ENCODE assay signal across 21 cellular contexts in the genomic region with DNA sequence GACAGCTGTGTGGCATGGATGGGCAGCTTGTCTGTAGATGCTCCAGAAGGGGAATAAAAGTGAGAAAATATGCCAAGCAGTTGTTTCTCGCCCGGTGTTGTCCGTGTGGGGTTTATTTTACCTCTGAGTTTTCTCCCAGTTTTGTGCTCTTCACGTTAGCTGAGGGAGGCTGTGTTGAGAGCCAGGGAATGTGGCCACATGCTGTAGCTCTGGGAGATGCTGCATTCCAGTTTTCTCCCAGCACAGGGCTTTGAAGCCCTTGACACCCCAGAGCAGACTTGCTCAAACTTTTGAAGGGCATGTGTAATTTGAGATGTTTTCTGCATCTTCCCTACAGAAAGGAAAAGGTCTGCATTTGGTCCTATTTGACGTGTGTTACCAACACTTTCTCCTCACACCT.
A peak's percentile ranks its signal among the peaks of the same experiment; 100 is the strongest.
DNase-seq lines count a peak whose midpoint lies in the region; ATAC-seq, FAIRE-seq and TF ChIP-seq lines count a peak whose summit lies in the region.
"Had no signal": no experiment of that assay in that cellular context is flagged by ENCODE, and none has a peak within 500 bp of the region (broad histone marks: within the 10 kb centered on the region; RNA-seq: fewer than 3 reads in every experiment).

No MANE protein-coding gene starts in this region.

- DNase-seq in activated CD8-positive, alpha-beta memory T cell treated with anti-CD3 and anti-CD28 coated beads for 24 hours, result peak; percentile 38
- DNase-seq in activated CD8-positive, alpha-beta memory T cell treated with anti-CD3 and anti-CD28 coated beads, Interleukin-2, amount 50 U/mL, for 4 hours, result no peak
- no peak for DNase-seq in H1 (ENCODE audit: low read depth in 1 of 2, low spot score in 2 of 2)
- no peak for DNase-seq in mesendoderm
- DNase-seq in thyroid gland, result peak; percentile 54 to 60
- DNase-seq in NCI-H2081 treated with DMSO at 0.1 percent for 48 hours (lab: John Stamatoyannopoulos, UW), result no peak
- no peak for DNase-seq in AG08396 (ENCODE audit: low spot score)
- DNase-seq: activated CD4-positive, alpha-beta T cell treated with anti-CD3 and anti-CD28 coated beads for 48 hours; activated naive CD4-positive, alpha-beta T cell; CD4-positive, alpha-beta T cell; dermis blood vessel endothelial cell; DMS79 treated with DMSO at 0.1 percent for 48 hours; HCEC 1CT; mucosa of descending colon; NCI-H1436 treated with DMSO at 0.1 percent for 48 hours; NCI-H82; occipital lobe; PC-3 had no signal

- TF ChIP-seq EP300 in H1 (IDR thresholded peaks at IDR 0.05; ENCODE audit: borderline replicate concordance in 1 of 2, low read depth in 2 of 2, low read length in 2 of 2), result no peak

- H4K91ac ChIP-seq in H1 (replicated peaks; ENCODE audit: insufficient read length, low read length), result no peak overlapping the region

- H3K9ac ChIP-seq in H1 (replicated peaks in 1 of 4; ENCODE audit: extremely low read depth in 1 of 4, low read depth in 3 of 4, low read length in 3 of 4) (no peak overlapping the region), mesendoderm (ENCODE audit: low read length) (no peak overlapping the region)

- intact Hi-C loops in thyroid gland (cut with DNase I), result no loop called here

- no peak overlapping the region for H2BK12ac ChIP-seq in H1 (ENCODE audit: low read depth, low read length)

- H3K23me2 ChIP-seq in H1 (ENCODE audit: low read depth, low read length), result no peaks in the 10 kb centered on the region; the same call in 1 of the 2 replicates

- no peaks in the 10 kb centered on the region for H3K9me3 ChIP-seq in H1 (ENCODE audit: insufficient read depth in 2 of 2, low read depth in 1 of 2, low read length in 1 of 2)
- H3K9me3 ChIP-seq in thyroid gland, result no peaks in the 10 kb centered on the region
- H3K9me3 ChIP-seq: mucosa of descending colon, tibial nerve had no signal

- H3K4ac ChIP-seq in H1 (replicated peaks; ENCODE audit: insufficient read length, low read depth, low read length) (no peak overlapping the region), mesendoderm (ENCODE audit: low read depth, low read length) (peak overlapping the region; percentile 85)

- H3K14ac ChIP-seq in H1 (ENCODE audit: insufficient read length), result no peak overlapping the region

- peak overlapping the region in 1 of 2 experiments; percentile 17; a peak in 1 of 4 replicates for H3K4me2 ChIP-seq in H1 (ENCODE audit: insufficient read depth in 1 of 2, low read depth in 2 of 2, low read length in 2 of 2)
- H3K4me2 ChIP-seq in mesendoderm (ENCODE audit: low read length), result no peak overlapping the region

- H3K4me3 ChIP-seq in H1 (ENCODE audit: extremely low read depth in 1 of 4, insufficient read depth in 2 of 4, low read depth in 3 of 4, low read length in 4 of 4) (no peak overlapping the region), mesendoderm (ENCODE audit: low read length) (no peak overlapping the region), thyroid gland (replicated peaks in 1 of 3) (no peak overlapping the region)
- H3K4me3 ChIP-seq: mucosa of descending colon, tibial nerve had no signal

- CTCF ChIA-PET in H1 (lab: Charles Lee; ENCODE audit: partially characterized antibody), result interaction anchor here (0.7 to 1.4 kb wide), 6 partner anchors 9 to 498 kb away, joined by 3 to 4 read pairs (median 3); no protein-coding TSS in a partner anchor

- H3K23ac ChIP-seq in H1 (ENCODE audit: insufficient read length) (no peak overlapping the region), mesendoderm (ENCODE audit: low read length) (peak overlapping the region; percentile 83)

- 78% methylated on average over 5 of the region's 5 CpGs; no CpG with 5 or more reads in 1 of the 2 experiments for WGBS in H1 (ENCODE audit: extremely low coverage in 1 of 2, insufficient coverage in 1 of 2, insufficient read length in 1 of 2, insufficient replicate concordance in 2 of 2, low coverage in 1 of 2, low lambda C conversion rate in 2 of 2, missing lambda C conversion rate in 1 of 2), 2 experiments
- no CpG with 5 or more reads among the region's 5 CpGs for WGBS in mesendoderm (ENCODE audit: extremely low coverage, insufficient coverage, low lambda C conversion rate)
- WGBS in thyroid gland, 2 donors, result 43 to 56% methylated on average over 5 of the region's 5 CpGs

- H2AFZ ChIP-seq in H1 (ENCODE audit: low read length), result no peak overlapping the region

- TF ChIP-seq CTCF in H1 (IDR thresholded peaks at IDR 0.05; ENCODE audit: control extremely low read depth in 1 of 3, insufficient read depth in 1 of 3, low read depth in 1 of 3, low read length in 3 of 3) (no peak), thyroid gland (IDR thresholded peaks at IDR 0.05) (no peak)

- H2BK15ac ChIP-seq in H1 (ENCODE audit: low read length), result no peak overlapping the region
- no peak overlapping the region for H2BK15ac ChIP-seq in mesendoderm (replicated peaks; ENCODE audit: low read depth)

- no peak overlapping the region for H2AK5ac ChIP-seq in H1 (ENCODE audit: low read depth, low read length)
- no peak overlapping the region for H2AK5ac ChIP-seq in mesendoderm (ENCODE audit: low read length)

- TF ChIP-seq RAD21 in H1 (IDR thresholded peaks at IDR 0.05 in 1 of 2, conservative IDR thresholded peaks at IDR 0.05 in 1 of 2; ENCODE audit: low read depth in 2 of 2, low read length in 2 of 2), result no peak

- peaks cover 0 to 20% (median 16%) of the 10 kb centered on the region in 4 experiments for H3K4me1 ChIP-seq in H1 (replicated peaks in 1 of 4; ENCODE audit: control insufficient read depth in 3 of 4, insufficient read depth in 4 of 4, low read length in 3 of 4)
- H3K4me1 ChIP-seq in mesendoderm (ENCODE audit: control insufficient read depth, low read depth, low read length), result peaks cover 17% of the 10 kb centered on the region
- H3K4me1 ChIP-seq in thyroid gland, result peaks cover 42 to 56% of the 10 kb centered on the region in 2 donors

- H3K27me3 ChIP-seq in H1 (replicated peaks in 1 of 4; ENCODE audit: control insufficient read depth in 3 of 4, extremely low read depth in 1 of 4, insufficient read depth in 3 of 4, low read length in 3 of 4) (no peaks in the 10 kb centered on the region), mesendoderm (ENCODE audit: insufficient read depth, low read length, poor library complexity) (no peaks in the 10 kb centered on the region), thyroid gland (no peaks in the 10 kb centered on the region)
- H3K27me3 ChIP-seq: tibial nerve had no signal

- H2BK5ac ChIP-seq in H1 (ENCODE audit: low read depth, low read length) (no peak overlapping the region), mesendoderm (ENCODE audit: low read length) (no peak overlapping the region)

- H4K5ac ChIP-seq in H1 (ENCODE audit: insufficient read length, low read depth, low read length) (no peak overlapping the region), mesendoderm (ENCODE audit: low read length) (no peak overlapping the region)

- H3K56ac ChIP-seq in H1 (replicated peaks; ENCODE audit: insufficient read length, low read depth, low read length) (no peak overlapping the region), mesendoderm (ENCODE audit: low read length) (peak overlapping the region; percentile 35)

- TF ChIP-seq POLR2A in H1 (IDR thresholded peaks at IDR 0.05; ENCODE audit: control extremely low read depth in 1 of 2, low read depth in 2 of 2, low read length in 2 of 2), result no peak
- TF ChIP-seq POLR2A in thyroid gland (IDR thresholded peaks at IDR 0.05), result no peak

- H3K79me1 ChIP-seq in H1 (ENCODE audit: low read depth, low read length) (peaks cover 12% of the 10 kb centered on the region), mesendoderm (ENCODE audit: low read length) (peaks cover 28% of the 10 kb centered on the region)

- peaks cover 0 to 3% of the 10 kb centered on the region in 2 experiments for H4K20me1 ChIP-seq in H1 (replicated peaks in 1 of 2; ENCODE audit: control insufficient read depth in 1 of 2, insufficient read depth in 2 of 2, low read length in 2 of 2)

- ATAC-seq in GM21360 (IDR thresholded peaks at IDR 0.05; ENCODE audit: unreplicated experiment), result no peak
- ATAC-seq: mucosa of descending colon, PC-3 had no signal

- H3K79me2 ChIP-seq in H1 (ENCODE audit: control insufficient read depth in 1 of 2, insufficient read depth in 2 of 2, low read length in 2 of 2), result peaks cover 0 to 32% of the 10 kb centered on the region in 2 experiments; a peak in 2 of 4 replicates
- peaks cover 30% of the 10 kb centered on the region for H3K79me2 ChIP-seq in mesendoderm (ENCODE audit: control insufficient read depth, insufficient read depth, low read length)

- H2BK120ac ChIP-seq in H1 (replicated peaks; ENCODE audit: low read depth, low read length) (no peak overlapping the region), mesendoderm (ENCODE audit: low read depth, low read length) (no peak overlapping the region)

- no peak for FAIRE-seq in H1 (lab: Jason Lieb, UNC)
- FAIRE-seq: GM18507 had no signal

- no peak overlapping the region for H4K8ac ChIP-seq in H1 (ENCODE audit: extremely low read depth, insufficient read depth, low read length)
- no peak overlapping the region for H4K8ac ChIP-seq in mesendoderm (ENCODE audit: low read depth, low read length)

- no peak overlapping the region; the same call in 1 of the 2 replicates for H3K18ac ChIP-seq in H1 (ENCODE audit: extremely low read depth, low read length)
- peak overlapping the region; percentile 61 for H3K18ac ChIP-seq in mesendoderm (ENCODE audit: low read length)

- no peak overlapping the region for H3K27ac ChIP-seq in H1 (ENCODE audit: low read depth, low read length)
- H3K27ac ChIP-seq in mesendoderm (ENCODE audit: low read depth, low read length), result no peak overlapping the region
- peak overlapping the region; percentile 77 to 98 (median 93) for H3K27ac ChIP-seq in thyroid gland

- POLR2A ChIA-PET in H1 (lab: Charles Lee; ENCODE audit: partially characterized antibody), result interaction anchor here (0.8 to 1.5 kb wide), 2 partner anchors 24 to 37 kb away, joined by 3 to 4 read pairs; no protein-coding TSS in a partner anchor

- H2BK20ac ChIP-seq in H1 (ENCODE audit: low read length), result no peak overlapping the region

- H3K36me3 ChIP-seq in H1 (ENCODE audit: control insufficient read depth in 2 of 4, insufficient read depth in 4 of 4, low read length in 3 of 4) (peaks cover 0 to 2% (median 0%) of the 10 kb centered on the region in 4 experiments; a peak in 4 of 8 replicates), mesendoderm (ENCODE audit: control insufficient read depth, insufficient read depth, low read length) (no peaks in the 10 kb centered on the region), thyroid gland (peaks cover 0 to 4% of the 10 kb centered on the region in 2 donors)

TF ChIP-seq in H1, 55 proteins besides CTCF, POLR2A, EP300 and RAD21:
- TF ChIP-seq BCL11A (IDR thresholded peaks at IDR 0.05; ENCODE audit: low read depth in 2 of 2, low read length in 2 of 2) (no peak), TEAD4 (IDR thresholded peaks at IDR 0.05; ENCODE audit: low read depth, low read length) (0 out of 2 replicates have a peak, but pooled peaks have one; percentile 31), SAP30 (IDR thresholded peaks at IDR 0.05; ENCODE audit: insufficient read depth, insufficient replicate concordance, low read length) (no peak), SIN3A (conservative IDR thresholded peaks at IDR 0.05 in 1 of 2, IDR thresholded peaks at IDR 0.05 in 1 of 2; ENCODE audit: low read depth in 1 of 2, low read length in 2 of 2) (no peak)

Comparison
In these comparisons a context has a peak if more than half of its experiments do, and no peak if none do; other contexts are left out.
1. DNase-seq: peak in activated CD8-positive, alpha-beta memory T cell treated with anti-CD3 and anti-CD28 coated beads for 24 hours (single experiment) and thyroid gland (2 of 2); none in activated CD8-positive, alpha-beta memory T cell treated with anti-CD3 and anti-CD28 coated beads, Interleukin-2, amount 50 U/mL, for 4 hours (single experiment), H1 (0 of 2), mesendoderm (single experiment), NCI-H2081 treated with DMSO at 0.1 percent for 48 hours (single experiment) and AG08396 (single experiment).
2. H3K27ac ChIP-seq: peak in thyroid gland (3 of 3); none in H1 (single experiment) and mesendoderm (single experiment).